Comparison of ENCODE assay signal across 33 cellular contexts in the genomic region with DNA sequence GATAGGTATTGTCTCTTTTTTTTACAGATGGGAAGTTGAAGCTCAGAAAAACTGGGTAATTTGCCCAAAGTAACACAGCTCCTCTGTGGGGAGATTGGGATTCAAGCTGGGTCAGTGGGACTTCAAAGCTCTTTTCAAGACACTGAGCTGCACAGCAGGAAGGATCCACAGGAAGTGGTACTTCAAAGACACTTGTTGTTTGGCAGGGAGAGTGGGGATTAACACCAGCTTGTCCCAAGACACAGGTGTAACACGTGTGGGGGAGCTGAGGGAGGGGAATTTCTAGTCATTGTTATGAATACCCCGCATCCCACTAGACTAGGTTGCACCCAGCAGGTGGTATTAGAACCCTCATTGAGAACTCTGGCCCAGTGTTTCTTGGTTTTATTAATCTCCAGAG.
A peak's percentile ranks its signal among the peaks of the same experiment; 100 is the strongest.
DNase-seq lines count a peak whose midpoint lies in the region; FAIRE-seq and TF ChIP-seq lines count a peak whose summit lies in the region.
"Had no signal": no experiment of that assay in that cellular context is flagged by ENCODE, and none has a peak within 500 bp of the region (broad histone marks: within the 10 kb centered on the region; RNA-seq: fewer than 3 reads in every experiment).

No MANE protein-coding gene starts in this region.

- peaks cover 8% of the 10 kb centered on the region for H3K27me3 Mint-ChIP-seq in Calu3 (ENCODE audit: unreplicated experiment)

- BruUV-seq in Calu3 (replicated peaks; lab: Mats Ljungman, UMichigan): no TSS peak

- DNase-seq in NCI-H2029 (lab: John Stamatoyannopoulos, UW) (peak; percentile 0), NCI-H2029 treated with DMSO at 0.1 percent for 48 hours (lab: John Stamatoyannopoulos, UW) (no peak), NCI-H774 (lab: John Stamatoyannopoulos, UW) (peak; percentile 14), Calu3 (no peak), NCI-H1092 treated with DMSO at 0.1 percent for 48 hours (lab: John Stamatoyannopoulos, UW) (no peak), kidney (no peak)
- DNase-seq: activated CD4-positive, alpha-beta T cell treated with anti-CD3 and anti-CD28 coated beads, Interleukin-2, amount 10 ng/mL, durations not matched to agents 7 days and 5 days; activated naive CD4-positive, alpha-beta T cell; activated T-cell treated with anti-CD3 and anti-CD28 coated beads, Interleukin-2, amount 50 U/mL, for 48 hours; body of pancreas; COR-L47; dermis blood vessel endothelial cell; esophagus squamous epithelium; foreskin keratinocyte; heart left ventricle; KG1; left cardiac atrium; mucosa of descending colon; natural killer cell; NCI-H146; NCI-H510A treated with DMSO at 0.1 percent for 48 hours; occipital lobe; psoas muscle; SJCRH30; stimulated activated CD8-positive, alpha-beta memory T cell treated with anti-CD3 and anti-CD28 coated beads, Interleukin-4, amount 100 ng/mL, for 48 hours; T1000; testis had no signal

- peaks cover 34% of the 10 kb centered on the region for H3K27me3 ChIP-seq in HUES48 (ENCODE audit: control insufficient read depth, insufficient read depth, low read length)
- H3K27me3 ChIP-seq in iPS-20b (ENCODE audit: insufficient read depth, low read length): peaks cover 43% of the 10 kb centered on the region
- H3K27me3 ChIP-seq: SJCRH30, testis had no signal

- H3K4me1 Mint-ChIP-seq in Calu3 (ENCODE audit: low read depth, unreplicated experiment): peaks cover 11% of the 10 kb centered on the region
- H3K4me1 Mint-ChIP-seq: natural killer cell had no signal

- CTCF ChIA-PET in Calu3 (lab: Charles Lee): interaction anchor here (0.6 to 0.7 kb wide), 3 partner anchors 30 to 706 kb away, joined by 3 to 4 read pairs (median 3); no protein-coding TSS in a partner anchor

- H3K36me3 Mint-ChIP-seq in Calu3 (ENCODE audit: insufficient read depth, unreplicated experiment): no peaks in the 10 kb centered on the region
- H3K36me3 Mint-ChIP-seq: natural killer cell had no signal

- H3K9me3 Mint-ChIP-seq in Calu3 (ENCODE audit: low read depth, unreplicated experiment): no peaks in the 10 kb centered on the region
- H3K9me3 Mint-ChIP-seq: activated CD4-positive, alpha-beta T cell treated with anti-CD3 and anti-CD28 coated beads, Interleukin-2, amount 10 ng/mL, durations not matched to agents 7 days and 5 days; natural killer cell; stimulated activated naive CD8-positive, alpha-beta T cell treated with anti-CD3 and anti-CD28 coated beads, Interleukin-15, Interleukin-2, amounts not matched to agents 100 ng/mL and 50 ng/mL, for 24 hours had no signal

- no peaks in the 10 kb centered on the region for H3K36me3 ChIP-seq in HUES48 (ENCODE audit: control insufficient read depth, insufficient read depth, low read length)
- no peaks in the 10 kb centered on the region for H3K36me3 ChIP-seq in iPS-20b (ENCODE audit: insufficient read depth, low read depth, low read length)
- H3K36me3 ChIP-seq in kidney (ENCODE audit: control insufficient read depth in 1 of 2, insufficient read depth in 2 of 2, low read length in 2 of 2): no peaks in the 10 kb centered on the region
- H3K36me3 ChIP-seq: esophagus squamous epithelium, heart left ventricle, SJCRH30 had no signal

- H3K27ac ChIP-seq in HUES48 (ENCODE audit: low read depth, low read length): peak overlapping the region; percentile 65
- H3K27ac ChIP-seq in iPS-20b (ENCODE audit: low read length): no peak overlapping the region
- H3K27ac ChIP-seq in kidney (ENCODE audit: low read depth in 2 of 2, low read length in 2 of 2): no peak overlapping the region
- H3K27ac ChIP-seq: body of pancreas, C4-2B, esophagus squamous epithelium, foreskin keratinocyte, heart left ventricle, psoas muscle, SJCRH30, testis, VCaP had no signal

- H3K9me3 ChIP-seq in HUES48 (ENCODE audit: control insufficient read depth, insufficient read depth, low read length) (no peaks in the 10 kb centered on the region), iPS-20b (ENCODE audit: insufficient read depth, low read depth, low read length) (no peaks in the 10 kb centered on the region), kidney (ENCODE audit: control insufficient read depth in 1 of 2, low read length in 2 of 2) (no peaks in the 10 kb centered on the region)
- H3K9me3 ChIP-seq: body of pancreas, esophagus squamous epithelium, heart left ventricle, mucosa of descending colon, psoas muscle, SJCRH30, testis had no signal

- peaks cover 70% of the 10 kb centered on the region for H3K4me1 ChIP-seq in HUES48 (ENCODE audit: control insufficient read depth, insufficient read depth, low read length)
- peaks cover 55% of the 10 kb centered on the region for H3K4me1 ChIP-seq in iPS-20b (ENCODE audit: insufficient read depth, low read length)
- no peaks in the 10 kb centered on the region for H3K4me1 ChIP-seq in kidney (ENCODE audit: control insufficient read depth in 1 of 2, insufficient read depth in 1 of 2, low read depth in 1 of 2, low read length in 2 of 2)
- H3K4me1 ChIP-seq: body of pancreas, esophagus squamous epithelium, heart left ventricle, psoas muscle, testis had no signal

- FAIRE-seq in kidney (lab: Jason Lieb, UNC): no peak
- FAIRE-seq: endometrium had no signal

- TF ChIP-seq CTCF in Calu3 (IDR thresholded peaks at IDR 0.05; ENCODE audit: unreplicated experiment) (no peak), kidney (IDR thresholded peaks at IDR 0.05; ENCODE audit: borderline replicate concordance, extremely low read depth, insufficient read depth) (no peak)

- H3K4me3 Mint-ChIP-seq in Calu3 (ENCODE audit: low read depth, unreplicated experiment): no peak overlapping the region
- H3K4me3 Mint-ChIP-seq: activated CD4-positive, alpha-beta T cell treated with anti-CD3 and anti-CD28 coated beads, Interleukin-2, amount 10 ng/mL, durations not matched to agents 7 days and 5 days; natural killer cell; stimulated activated naive CD8-positive, alpha-beta T cell treated with anti-CD3 and anti-CD28 coated beads, Interleukin-15, Interleukin-2, amounts not matched to agents 100 ng/mL and 50 ng/mL, for 24 hours had no signal

- no peak overlapping the region for H3K9ac ChIP-seq in HUES48 (ENCODE audit: low read depth, low read length)
- no peak overlapping the region for H3K9ac ChIP-seq in iPS-20b (ENCODE audit: low read depth, low read length)
- no peak overlapping the region for H3K9ac ChIP-seq in kidney (ENCODE audit: low read length in 2 of 2)

- H3K4me3 ChIP-seq in HUES48 (ENCODE audit: low read depth, low read length): no peak overlapping the region
- peak overlapping the region; percentile 63; the same call in 1 of the 2 replicates for H3K4me3 ChIP-seq in iPS-20b (ENCODE audit: low read length)
- no peak overlapping the region for H3K4me3 ChIP-seq in kidney (ENCODE audit: low read length in 2 of 2)
- H3K4me3 ChIP-seq: body of pancreas, esophagus squamous epithelium, heart left ventricle, mucosa of descending colon, psoas muscle, SJCRH30, testis had no signal

- intact Hi-C loops in Calu3 (cut with micrococcal nuclease; ENCODE audit: unreplicated experiment): no loop called here
- intact Hi-C loops in kidney (cut with DNase I): no loop called here

- no peak overlapping the region for H3K27ac Mint-ChIP-seq in Calu3 (ENCODE audit: unreplicated experiment)
- H3K27ac Mint-ChIP-seq: natural killer cell; stimulated activated naive CD8-positive, alpha-beta T cell treated with anti-CD3 and anti-CD28 coated beads, Interleukin-15, Interleukin-2, amounts not matched to agents 100 ng/mL and 50 ng/mL, for 24 hours had no signal

Comparison
In these comparisons a context has a peak if more than half of its experiments do, and no peak if none do; other contexts are left out.
1. DNase-seq: peak in NCI-H2029 (single experiment) and NCI-H774 (single experiment); none in NCI-H2029 treated with DMSO at 0.1 percent for 48 hours (single experiment), Calu3 (single experiment), NCI-H1092 treated with DMSO at 0.1 percent for 48 hours (single experiment) and kidney (single experiment).